ENCODE assay signal across 1 cellular context in genomic region chr21:39218082-39218409, GRCh38.
TF ChIP-seq lines count a peak whose summit lies in the region.

No MANE protein-coding gene starts in this region.

TF ChIP-seq in HepG2, 621 proteins besides CTCF, POLR2A, EP300 and RAD21 (continued from another document):
- TF ChIP-seq ZBED4 (CRISPR knock-in tag; IDR thresholded peaks at IDR 0.05; ENCODE audit: borderline replicate concordance) (no peak), HNRNPK (IDR thresholded peaks at IDR 0.05; ENCODE audit: low read depth, low read length, poor library complexity, severe bottlenecking) (no peak), CC2D1A (CRISPR knock-in tag; IDR thresholded peaks at IDR 0.05) (no peak), DMTF1 (CRISPR knock-in tag; IDR thresholded peaks at IDR 0.05) (no peak), ZNF552 (CRISPR knock-in tag; IDR thresholded peaks at IDR 0.05; ENCODE audit: borderline replicate concordance) (no peak)
